ENCODE assay signal across 17 cellular contexts in the genomic region with DNA sequence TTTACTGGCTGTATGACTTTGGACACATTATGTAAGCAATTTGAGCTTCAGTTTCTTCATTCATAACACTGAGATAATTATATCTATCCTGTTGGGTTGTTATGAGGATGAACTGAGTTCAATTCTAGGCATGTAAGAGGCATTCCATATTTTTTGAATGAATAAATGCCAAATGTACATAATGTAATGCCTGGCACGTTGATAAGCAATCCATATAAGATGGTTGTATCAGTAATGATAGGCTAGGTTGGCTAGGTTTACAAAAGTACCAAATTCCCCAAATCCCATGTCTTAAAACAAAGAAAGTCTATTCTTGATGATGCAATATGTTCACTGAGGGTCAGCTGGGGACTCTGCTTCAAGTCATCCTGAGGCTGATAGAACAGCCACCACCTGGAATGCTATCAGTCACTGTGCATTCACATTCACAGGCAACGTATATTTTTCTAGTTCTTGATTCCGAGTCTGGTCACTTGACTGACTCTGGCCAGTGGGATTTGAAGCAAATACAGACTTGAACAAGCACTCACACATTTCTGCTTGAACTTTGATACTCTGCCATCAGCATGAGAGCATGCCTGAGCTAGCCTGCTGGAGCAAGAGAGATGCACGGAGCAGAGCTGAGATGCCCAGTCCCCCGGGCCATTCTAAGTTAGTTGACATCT.
"Had no signal": no experiment of that assay in that cellular context is flagged by ENCODE, and none has a peak within 500 bp of the region (broad histone marks: within the 10 kb centered on the region; RNA-seq: fewer than 3 reads in every experiment).

No MANE protein-coding gene starts in this region.

- DNase-seq: activated CD4-positive, alpha-beta T cell treated with anti-CD3 and anti-CD28 coated beads for 1 hour; activated CD8-positive, alpha-beta memory T cell treated with anti-CD3 and anti-CD28 coated beads for 24 hours; activated gamma-delta T cell treated with Interleukin-2 at 50 U/mL for 16 hours; caudate nucleus; dorsolateral prefrontal cortex; nephron progenitor cell; nucleus accumbens; stimulated activated CD4-positive, alpha-beta T cell treated with anti-CD3 and anti-CD28 coated beads, Interleukin-2, amount 100 ng/mL, for 24 hours; stimulated activated naive CD8-positive, alpha-beta T cell treated with anti-CD3 and anti-CD28 coated beads, Interleukin-15, Interleukin-2, amounts not matched to agents 100 U/mL and 50 U/mL, for 24 hours; substantia nigra; WERI-Rb-1 had no signal

- H3K27me3 ChIP-seq: dorsolateral prefrontal cortex, tibial nerve, vagina had no signal

- H3K4me3 ChIP-seq: dorsolateral prefrontal cortex, tibial nerve, vagina had no signal

- H3K27ac Mint-ChIP-seq: activated naive CD4-positive, alpha-beta T cell treated with anti-CD3 and anti-CD28 coated beads, Interleukin-2, amount 50 U/mL, for 72 hours; nephron progenitor cell; T-helper 1 cell treated with Interleukin-12 subunit alpha and Interleukin-12 subunit beta and Interleukin-4 antibody, amounts not matched to agents 30 μg/mL and 1 μg/mL, for 36 hours had no signal

- H3K9me3 Mint-ChIP-seq: activated T-helper 1 cell treated with anti-CD3 and anti-CD28 coated beads, Interleukin-12 subunit alpha, Interleukin-12 subunit beta, Interleukin-2, Interleukin-4 antibody, amounts not matched to agents 30 ng/mL and 10 ng/mL and 1 ng/mL, durations not matched to agents 14 hours and 24 hours and 36 hours; T-helper 1 cell treated with Interleukin-12 subunit alpha and Interleukin-12 subunit beta and Interleukin-4 antibody, amounts not matched to agents 30 μg/mL and 1 μg/mL, for 36 hours had no signal

- H3K36me3 ChIP-seq: tibial nerve, vagina, WERI-Rb-1 had no signal

- H3K27ac ChIP-seq: dorsolateral prefrontal cortex, tibial nerve, WERI-Rb-1 had no signal

- H3K4me3 Mint-ChIP-seq: activated T-helper 1 cell treated with anti-CD3 and anti-CD28 coated beads, Interleukin-12 subunit alpha, Interleukin-12 subunit beta, Interleukin-2, Interleukin-4 antibody, amounts not matched to agents 30 ng/mL and 10 ng/mL and 1 ng/mL, durations not matched to agents 14 hours and 24 hours and 36 hours; nephron progenitor cell; T-helper 1 cell treated with Interleukin-12 subunit alpha and Interleukin-12 subunit beta and Interleukin-4 antibody, amounts not matched to agents 30 μg/mL and 1 μg/mL, for 36 hours had no signal

- H3K9me3 ChIP-seq: vagina had no signal

- ATAC-seq: activated naive CD4-positive, alpha-beta T cell treated with anti-CD3 and anti-CD28 coated beads, Interleukin-2, amount 50 U/mL, for 72 hours; stimulated activated naive CD8-positive, alpha-beta T cell treated with anti-CD3 and anti-CD28 coated beads, Interleukin-15, Interleukin-2, amounts not matched to agents 100 U/mL and 50 U/mL, for 24 hours had no signal

- FAIRE-seq: islet of Langerhans had no signal
